ENCODE assay signal across 33 cellular contexts in the genomic region with DNA sequence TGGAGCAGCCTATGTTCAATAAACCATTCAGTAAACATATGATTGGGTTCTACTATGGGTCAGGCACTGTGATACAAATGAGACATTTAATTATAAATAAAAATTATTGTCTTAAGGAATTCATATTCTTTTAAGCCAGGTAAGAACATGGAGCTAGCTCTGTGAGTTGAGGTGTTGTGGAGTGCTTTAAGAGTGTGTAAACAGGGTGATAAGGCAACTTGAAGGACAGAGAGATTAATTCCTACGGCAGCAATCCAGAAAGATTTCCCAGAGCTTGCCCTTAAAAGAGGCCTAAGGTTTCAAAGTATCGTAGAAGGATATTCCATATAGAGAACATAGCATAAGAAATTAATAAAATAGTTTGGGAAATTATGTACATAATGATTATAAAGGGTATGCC.
DNase-seq lines count a peak whose midpoint lies in the region; ATAC-seq and TF ChIP-seq lines count a peak whose summit lies in the region.
"Had no signal": no experiment of that assay in that cellular context is flagged by ENCODE, and none has a peak within 500 bp of the region (broad histone marks: within the 10 kb centered on the region; RNA-seq: fewer than 3 reads in every experiment).

No MANE protein-coding gene starts in this region.

- no peaks in the 10 kb centered on the region for H3K27me3 Mint-ChIP-seq in activated CD4-positive, alpha-beta T cell treated with anti-CD3 and anti-CD28 coated beads for 36 hours
- H3K27me3 Mint-ChIP-seq in activated naive CD8-positive, alpha-beta T cell treated with anti-CD3 and anti-CD28 coated beads for 36 hours: no peaks in the 10 kb centered on the region
- H3K27me3 Mint-ChIP-seq: B cell; CD4-positive, alpha-beta memory T cell; CD4-positive, alpha-beta T cell; CD4-positive, CD25-positive, alpha-beta regulatory T cell; CD8-positive, alpha-beta memory T cell had no signal

- no peaks in the 10 kb centered on the region for H3K4me1 ChIP-seq in left lung
- H3K4me1 ChIP-seq in lower lobe of right lung: no peaks in the 10 kb centered on the region
- H3K4me1 ChIP-seq in upper lobe of right lung: no peaks in the 10 kb centered on the region
- H3K4me1 ChIP-seq: A549; BE2C; BLaER1; BLaER1 treated with 17β-estradiol and CSF1 and Interleukin-3, amounts not matched to agents 10 nM and 100 nM; Caco-2 had no signal

- CTCF ChIA-PET in activated CD4-positive, alpha-beta T cell treated with anti-CD3 and anti-CD28 coated beads for 36 hours (lab: Charles Lee): no interaction called here

- no peak overlapping the region for H3K4me3 Mint-ChIP-seq in activated CD4-positive, alpha-beta T cell treated with anti-CD3 and anti-CD28 coated beads for 36 hours
- no peak overlapping the region for H3K4me3 Mint-ChIP-seq in activated naive CD8-positive, alpha-beta T cell treated with anti-CD3 and anti-CD28 coated beads for 36 hours
- H3K4me3 Mint-ChIP-seq: B cell; CD14-positive monocyte; CD4-positive, alpha-beta memory T cell; CD4-positive, alpha-beta T cell; CD4-positive, CD25-positive, alpha-beta regulatory T cell; CD8-positive, alpha-beta memory T cell; CD8-positive, alpha-beta T cell had no signal

- DNase-seq in left lung (no peak), lower lobe of right lung (no peak), upper lobe of right lung (no peak)
- no peak for DNase-seq in activated CD4-positive, alpha-beta T cell treated with anti-CD3 and anti-CD28 coated beads for 36 hours
- no peak for DNase-seq in activated naive CD8-positive, alpha-beta T cell treated with anti-CD3 and anti-CD28 coated beads for 36 hours
- DNase-seq: 8988T; ACHN; AML-193; BE2C; C1 segment of cervical spinal cord; Caco-2; Calu3; CD4-positive, alpha-beta memory T cell; CD4-positive, alpha-beta T cell; CD4-positive, CD25-positive, alpha-beta regulatory T cell; CD8-positive, alpha-beta memory T cell; CD8-positive, alpha-beta T cell; COR-L47; DMS 273 treated with DMSO at 0.1 percent for 48 hours; DMS153; DMS53; DMS79; DMS79 treated with DMSO at 0.1 percent for 48 hours; DND-41; EL had no signal

- H3K9me3 ChIP-seq in left lung (no peaks in the 10 kb centered on the region), lower lobe of right lung (no peaks in the 10 kb centered on the region), upper lobe of right lung (no peaks in the 10 kb centered on the region)
- H3K9me3 ChIP-seq: A549; BE2C; BLaER1; BLaER1 treated with 17β-estradiol and CSF1 and Interleukin-3, amounts not matched to agents 10 nM and 100 nM; Caco-2 had no signal

- POLR2A ChIA-PET in activated CD4-positive, alpha-beta T cell treated with anti-CD3 and anti-CD28 coated beads for 36 hours (lab: Charles Lee): no interaction called here

- no peak overlapping the region for H3K27ac Mint-ChIP-seq in activated CD4-positive, alpha-beta T cell treated with anti-CD3 and anti-CD28 coated beads for 36 hours
- no peak overlapping the region for H3K27ac Mint-ChIP-seq in activated naive CD8-positive, alpha-beta T cell treated with anti-CD3 and anti-CD28 coated beads for 36 hours
- H3K27ac Mint-ChIP-seq: B cell; CD14-positive monocyte; CD4-positive, alpha-beta memory T cell; CD4-positive, alpha-beta T cell; CD4-positive, CD25-positive, alpha-beta regulatory T cell; CD8-positive, alpha-beta T cell had no signal

- H3K36me3 ChIP-seq in left lung (no peaks in the 10 kb centered on the region), lower lobe of right lung (no peaks in the 10 kb centered on the region), upper lobe of right lung (no peaks in the 10 kb centered on the region)
- H3K36me3 ChIP-seq: BE2C; BLaER1; BLaER1 treated with 17β-estradiol and CSF1 and Interleukin-3, amounts not matched to agents 10 nM and 100 nM had no signal

- H3K9me3 Mint-ChIP-seq in activated CD4-positive, alpha-beta T cell treated with anti-CD3 and anti-CD28 coated beads for 36 hours (ENCODE audit: low read depth): peaks cover 13% of the 10 kb centered on the region
- peaks cover 2% of the 10 kb centered on the region for H3K9me3 Mint-ChIP-seq in activated naive CD8-positive, alpha-beta T cell treated with anti-CD3 and anti-CD28 coated beads for 36 hours
- H3K9me3 Mint-ChIP-seq: CD4-positive, alpha-beta T cell had no signal

- no peak overlapping the region for H3K4me3 ChIP-seq in left lung
- H3K4me3 ChIP-seq in lower lobe of right lung: no peak overlapping the region
- no peak overlapping the region for H3K4me3 ChIP-seq in upper lobe of right lung
- H3K4me3 ChIP-seq: A549; BLaER1; BLaER1 treated with 17β-estradiol and CSF1 and Interleukin-3, amounts not matched to agents 10 nM and 100 nM had no signal

- intact Hi-C loops in left lung (cut with DNase I) (no loop called here), lower lobe of right lung (cut with DNase I) (no loop called here), upper lobe of right lung (cut with DNase I) (no loop called here)
- intact Hi-C loops in activated CD4-positive, alpha-beta T cell treated with anti-CD3 and anti-CD28 coated beads for 36 hours (cut with DNase I, micrococcal nuclease): no loop called here

- TF ChIP-seq CTCF in left lung (IDR thresholded peaks at IDR 0.05) (no peak), lower lobe of right lung (IDR thresholded peaks at IDR 0.05) (no peak), upper lobe of right lung (IDR thresholded peaks at IDR 0.05) (no peak)

- no peaks in the 10 kb centered on the region for H3K36me3 Mint-ChIP-seq in activated CD4-positive, alpha-beta T cell treated with anti-CD3 and anti-CD28 coated beads for 36 hours (ENCODE audit: low read depth)
- no peaks in the 10 kb centered on the region for H3K36me3 Mint-ChIP-seq in activated naive CD8-positive, alpha-beta T cell treated with anti-CD3 and anti-CD28 coated beads for 36 hours
- H3K36me3 Mint-ChIP-seq: CD14-positive monocyte; CD4-positive, alpha-beta memory T cell; CD4-positive, CD25-positive, alpha-beta regulatory T cell; CD8-positive, alpha-beta memory T cell; CD8-positive, alpha-beta T cell had no signal

- H3K4me1 Mint-ChIP-seq in activated CD4-positive, alpha-beta T cell treated with anti-CD3 and anti-CD28 coated beads for 36 hours: no peaks in the 10 kb centered on the region
- no peaks in the 10 kb centered on the region for H3K4me1 Mint-ChIP-seq in activated naive CD8-positive, alpha-beta T cell treated with anti-CD3 and anti-CD28 coated beads for 36 hours
- H3K4me1 Mint-ChIP-seq: B cell; CD14-positive monocyte; CD4-positive, alpha-beta memory T cell; CD4-positive, CD25-positive, alpha-beta regulatory T cell; CD8-positive, alpha-beta memory T cell had no signal

- H3K27ac ChIP-seq in left lung (no peak overlapping the region), lower lobe of right lung (no peak overlapping the region), upper lobe of right lung (no peak overlapping the region)
- H3K27ac ChIP-seq: 22Rv1; A549; BLaER1; BLaER1 treated with 17β-estradiol and CSF1 and Interleukin-3, amounts not matched to agents 10 nM and 100 nM; C4-2B had no signal

- H3K27me3 ChIP-seq in left lung (no peaks in the 10 kb centered on the region), lower lobe of right lung (ENCODE audit: low read depth) (no peaks in the 10 kb centered on the region), upper lobe of right lung (no peaks in the 10 kb centered on the region)
- H3K27me3 ChIP-seq: BE2C; BLaER1; BLaER1 treated with 17β-estradiol and CSF1 and Interleukin-3, amounts not matched to agents 10 nM and 100 nM had no signal

- ATAC-seq in left lung: peak; percentile 90
- ATAC-seq in lower lobe of right lung: peak; percentile 79 to 87
- ATAC-seq in upper lobe of right lung: peak; percentile 87
- no peak for ATAC-seq in HG03097 (IDR thresholded peaks at IDR 0.05; ENCODE audit: low FRiP score, unreplicated experiment)
- no peak for ATAC-seq in activated CD4-positive, alpha-beta T cell treated with anti-CD3 and anti-CD28 coated beads for 36 hours
- ATAC-seq: A549; CD8-positive, alpha-beta T cell had no signal

Comparison
In these comparisons a context has a peak if more than half of its experiments do, and no peak if none do; other contexts are left out.
1. ATAC-seq: peak in left lung (single experiment), lower lobe of right lung (2 of 2) and upper lobe of right lung (single experiment); none in HG03097 (single experiment) and activated CD4-positive, alpha-beta T cell treated with anti-CD3 and anti-CD28 coated beads for 36 hours (single experiment).